ENCODE assay signal across 8 cellular contexts in genomic region chr1:64136749-64137568, GRCh38.
DNase-seq lines count a peak whose midpoint lies in the region; ATAC-seq and TF ChIP-seq lines count a peak whose summit lies in the region.

No MANE protein-coding gene starts in this region.

- no peak overlapping the region for H3K4me2 ChIP-seq in OCI-LY7 (ENCODE audit: low read length)
- H3K4me2 ChIP-seq in neural progenitor cell: no peak overlapping the region

- H3K9me2 ChIP-seq in OCI-LY7 (ENCODE audit: insufficient read depth, low read length): no peaks in the 10 kb centered on the region

- H3K79me2 ChIP-seq in OCI-LY7 (ENCODE audit: insufficient read depth, low read depth, low read length) (no peaks in the 10 kb centered on the region), neural progenitor cell (ENCODE audit: low read depth) (peaks cover 3% of the 10 kb centered on the region)

- POLR2A ChIA-PET in OCI-LY7 (lab: Charles Lee): interaction anchor here (0.7 to 0.9 kb wide), 3 partner anchors 445 to 518 kb away, joined by 3 read pairs; no protein-coding TSS in a partner anchor

- H3K4me3 Mint-ChIP-seq in activated T-cell treated with anti-CD3 and anti-CD28 coated beads, Interleukin-2, amount 50 U/mL, for 4 hours: no peak overlapping the region
- no peak overlapping the region for H3K4me3 Mint-ChIP-seq in neural progenitor cell

- DNase-seq in CMK (ENCODE audit: low read depth) (peak; percentile 26), HuH-7 (ENCODE audit: low spot score) (peak; percentile 28), OCI-LY7 (ENCODE audit: low spot score) (peak; percentile 63), fibroblast of mammary gland (ENCODE audit: low read depth) (peak; percentile 99), neural progenitor cell (ENCODE audit: low spot score) (peak; percentile 77), substantia nigra (lab: John Stamatoyannopoulos, UW) (peak in 45 of 49 donors; percentile 7 to 78 (median 54))
- peak; percentile 52 for DNase-seq in activated T-cell treated with anti-CD3 and anti-CD28 coated beads, Interleukin-2, amount 50 U/mL, for 4 hours

- no TSS peak for BruUV-seq in OCI-LY7 (replicated peaks; lab: Mats Ljungman, UMichigan)

- intact Hi-C loops in OCI-LY7 (cut with micrococcal nuclease; ENCODE audit: unreplicated experiment): loop anchor here (1.0 to 5.0 kb wide), 3 partner anchors 365 to 520 kb away; partner anchors contain the start of gene ROR1

- peak; percentile 95 for TF ChIP-seq CTCF in OCI-LY7 (conservative IDR thresholded peaks at IDR 0.05; ENCODE audit: low read length)
- peak; percentile 93 for TF ChIP-seq CTCF in fibroblast of mammary gland (conservative IDR thresholded peaks at IDR 0.05; ENCODE audit: control insufficient read depth, insufficient read depth, low read depth, low read length)
- no peak for TF ChIP-seq CTCF in neural progenitor cell (IDR thresholded peaks at IDR 0.05)

- no peaks in the 10 kb centered on the region for H3K36me3 Mint-ChIP-seq in activated T-cell treated with anti-CD3 and anti-CD28 coated beads, Interleukin-2, amount 50 U/mL, for 4 hours (ENCODE audit: insufficient read depth)
- peaks cover 23% of the 10 kb centered on the region for H3K36me3 Mint-ChIP-seq in neural progenitor cell

- H3K9ac ChIP-seq in neural progenitor cell: no peak overlapping the region

- no peaks in the 10 kb centered on the region for H3K9me3 ChIP-seq in OCI-LY7 (ENCODE audit: low read length)
- no peaks in the 10 kb centered on the region for H3K9me3 ChIP-seq in neural progenitor cell (ENCODE audit: low read depth)

- peaks cover 3% of the 10 kb centered on the region for H3K27me3 Mint-ChIP-seq in activated T-cell treated with anti-CD3 and anti-CD28 coated beads, Interleukin-2, amount 50 U/mL, for 4 hours (ENCODE audit: low read depth)
- no peaks in the 10 kb centered on the region for H3K27me3 Mint-ChIP-seq in neural progenitor cell (ENCODE audit: insufficient read depth, low read depth)

- H2AFZ ChIP-seq in OCI-LY7 (ENCODE audit: low read length) (no peak overlapping the region), neural progenitor cell (replicated peaks) (no peak overlapping the region)

- no peaks in the 10 kb centered on the region for H3K4me1 ChIP-seq in OCI-LY7 (ENCODE audit: insufficient read depth, low read length, poor library complexity, severe bottlenecking)
- H3K4me1 ChIP-seq in neural progenitor cell: peaks cover 15% of the 10 kb centered on the region

- no peak overlapping the region for H3K4me3 ChIP-seq in OCI-LY7 (ENCODE audit: low read depth, low read length, poor library complexity, severe bottlenecking)
- no peak overlapping the region for H3K4me3 ChIP-seq in fibroblast of mammary gland (ENCODE audit: control insufficient read depth, low read depth, low read length)
- no peak overlapping the region for H3K4me3 ChIP-seq in neural progenitor cell

- no peaks in the 10 kb centered on the region for H3K9me3 Mint-ChIP-seq in activated T-cell treated with anti-CD3 and anti-CD28 coated beads, Interleukin-2, amount 50 U/mL, for 4 hours
- no peaks in the 10 kb centered on the region for H3K9me3 Mint-ChIP-seq in neural progenitor cell

- H3K36me3 ChIP-seq in OCI-LY7 (ENCODE audit: insufficient read depth, low read length): no peaks in the 10 kb centered on the region
- H3K36me3 ChIP-seq in neural progenitor cell: peaks cover 12% of the 10 kb centered on the region

- H3K4me1 Mint-ChIP-seq in activated T-cell treated with anti-CD3 and anti-CD28 coated beads, Interleukin-2, amount 50 U/mL, for 4 hours (ENCODE audit: low read depth): no peaks in the 10 kb centered on the region
- peaks cover 12% of the 10 kb centered on the region for H3K4me1 Mint-ChIP-seq in neural progenitor cell

- CTCF ChIA-PET in OCI-LY7 (lab: Charles Lee; ENCODE audit: unreplicated experiment): interaction anchor here (1.4 kb wide), 1 partner anchor 445 kb away, joined by 6 read pairs; no protein-coding TSS in a partner anchor

- peak; percentile 79 for ATAC-seq in GM19455 (IDR thresholded peaks at IDR 0.05; ENCODE audit: unreplicated experiment)
- peak; percentile 62 to 66 for ATAC-seq in activated T-cell treated with anti-CD3 and anti-CD28 coated beads, Interleukin-2, amount 50 U/mL, for 4 hours

- H4K20me1 ChIP-seq in OCI-LY7 (ENCODE audit: insufficient read depth, low read length): no peaks in the 10 kb centered on the region
- H4K20me1 ChIP-seq in neural progenitor cell (ENCODE audit: low read depth): no peaks in the 10 kb centered on the region

- H3K27me3 ChIP-seq in neural progenitor cell: no peaks in the 10 kb centered on the region

- no peak overlapping the region for H3K27ac ChIP-seq in OCI-LY7 (ENCODE audit: low read depth, low read length, poor library complexity, severe bottlenecking)
- H3K27ac ChIP-seq in neural progenitor cell: no peak overlapping the region
- no peak overlapping the region for H3K27ac ChIP-seq in substantia nigra (ENCODE audit: low read depth, low read length, poor library complexity, severe bottlenecking)

- no peak overlapping the region for H3K27ac Mint-ChIP-seq in neural progenitor cell

- peaks cover 6% of the 10 kb centered on the region for H3F3A ChIP-seq in neural progenitor cell (ENCODE audit: low read depth)

Comparison
In these comparisons a context has a peak if more than half of its experiments do, and no peak if none do; other contexts are left out.
1. DNase-seq: peak in every context shown above with its lines; median percentile 99 in fibroblast of mammary gland; 77 in neural progenitor cell; 63 in OCI-LY7; 54 in substantia nigra; 52 in activated T-cell treated with anti-CD3 and anti-CD28 coated beads, Interleukin-2, amount 50 U/mL, for 4 hours; 28 in HuH-7; 26 in CMK.